10 cellular contexts compared by ENCODE assay signal in genomic region chr10:31129261-31129660, GRCh38.
DNase-seq lines count a peak whose midpoint lies in the region; ATAC-seq and TF ChIP-seq lines count a peak whose summit lies in the region.
"Had no signal": no experiment of that assay in that cellular context is flagged by ENCODE, and none has a peak within 500 bp of the region (broad histone marks: within the 10 kb centered on the region; RNA-seq: fewer than 3 reads in every experiment).

No MANE protein-coding gene starts in this region.

- H3K27me3 Mint-ChIP-seq in WTC11 (ENCODE audit: low read depth): peaks cover 9% of the 10 kb centered on the region; the same call in 1 of the 2 replicates
- H3K27me3 Mint-ChIP-seq: activated T-cell treated with anti-CD3 and anti-CD28 coated beads, Interleukin-2, amount 50 U/mL, for 24 hours had no signal

- H3K79me2 ChIP-seq in Karpas-422 (ENCODE audit: low read length): no peaks in the 10 kb centered on the region
- H3K79me2 ChIP-seq: parathyroid adenoma had no signal

- H3K4me1 ChIP-seq in skeletal muscle satellite cell (ENCODE audit: control insufficient read depth, insufficient read depth, low read length) (peaks cover 29% of the 10 kb centered on the region), Karpas-422 (ENCODE audit: low read length) (peaks cover 9% of the 10 kb centered on the region)
- H3K4me1 ChIP-seq: parathyroid adenoma had no signal

- H3K27me3 ChIP-seq in skeletal muscle satellite cell (ENCODE audit: control insufficient read depth, insufficient read depth, low read length) (no peaks in the 10 kb centered on the region), Karpas-422 (ENCODE audit: low read length) (no peaks in the 10 kb centered on the region)

- TF ChIP-seq CTCF in WTC11 (IDR thresholded peaks at IDR 0.05): no peak

- CTCF ChIA-PET in WTC11 (lab: Charles Lee): interaction anchor here (0.7 kb wide), 1 partner anchor 1773 kb away, joined by 3 read pairs; no protein-coding TSS in a partner anchor

- intact Hi-C loops in left ventricle myocardium superior (cut with micrococcal nuclease): no loop called here

- no peaks in the 10 kb centered on the region for H3K9me3 ChIP-seq in skeletal muscle satellite cell (replicated peaks; ENCODE audit: low read length)
- H3K9me3 ChIP-seq in Karpas-422 (ENCODE audit: low read length): no peaks in the 10 kb centered on the region

- ATAC-seq in WTC11 (peak; percentile 49; the same call in 1 of the 2 replicates), left ventricle myocardium superior (peak; percentile 48), HG02610 (IDR thresholded peaks at IDR 0.05; ENCODE audit: unreplicated experiment) (no peak)

- no peaks in the 10 kb centered on the region for H3K36me3 Mint-ChIP-seq in WTC11

- peak overlapping the region; percentile 50 for H3K9ac ChIP-seq in skeletal muscle satellite cell (ENCODE audit: low read depth, low read length)
- no peak overlapping the region for H3K9ac ChIP-seq in Karpas-422 (ENCODE audit: low read length)
- H3K9ac ChIP-seq: parathyroid adenoma had no signal

- H3K27ac ChIP-seq in Karpas-422 (ENCODE audit: low read length): no peak overlapping the region
- H3K27ac ChIP-seq: parathyroid adenoma had no signal

- DNase-seq in DMS53 (lab: John Stamatoyannopoulos, UW) (peak; percentile 25), DMS53 treated with DMSO at 0.1 percent for 48 hours (lab: John Stamatoyannopoulos, UW; ENCODE audit: unreplicated experiment) (no peak), WTC11 (ENCODE audit: low spot score) (peak; percentile 17), left ventricle myocardium superior (peak; percentile 35), Karpas-422 (no peak)
- no peak for DNase-seq in stimulated activated naive CD4-positive, alpha-beta T cell treated with Interleukin-2 at 50 U/mL for 16 hours (lab: John Stamatoyannopoulos, UW)
- DNase-seq: activated T-cell treated with anti-CD3 and anti-CD28 coated beads, Interleukin-2, amount 50 U/mL, for 24 hours had no signal

- POLR2A ChIA-PET in WTC11 (lab: Charles Lee): interaction anchor here (1.4 kb wide), 1 partner anchor 344 kb away, joined by 4 read pairs; no protein-coding TSS in a partner anchor

- H3K4me2 ChIP-seq in skeletal muscle satellite cell (ENCODE audit: low read length): no peak overlapping the region
- no peak overlapping the region for H3K4me2 ChIP-seq in Karpas-422 (ENCODE audit: low read depth, low read length, poor library complexity, severe bottlenecking)

- H3K27ac Mint-ChIP-seq in WTC11: no peak overlapping the region
- H3K27ac Mint-ChIP-seq: activated T-cell treated with anti-CD3 and anti-CD28 coated beads, Interleukin-2, amount 50 U/mL, for 24 hours had no signal

- peaks cover 21% of the 10 kb centered on the region for H3K4me1 Mint-ChIP-seq in WTC11

- no peaks in the 10 kb centered on the region for H3K9me2 ChIP-seq in Karpas-422 (replicated peaks; ENCODE audit: insufficient read depth, low read length)

- H4K20me1 ChIP-seq in Karpas-422 (ENCODE audit: insufficient read depth, low read depth, low read length): no peaks in the 10 kb centered on the region

- H3K36me3 ChIP-seq in skeletal muscle satellite cell (ENCODE audit: insufficient read depth, low read length) (no peaks in the 10 kb centered on the region), Karpas-422 (ENCODE audit: insufficient read depth, low read length) (no peaks in the 10 kb centered on the region)

- H3K4me3 Mint-ChIP-seq in WTC11: no peak overlapping the region
- H3K4me3 Mint-ChIP-seq: activated T-cell treated with anti-CD3 and anti-CD28 coated beads, Interleukin-2, amount 50 U/mL, for 24 hours had no signal

- no peak overlapping the region for H3K4me3 ChIP-seq in skeletal muscle satellite cell (ENCODE audit: low read length)
- no peak overlapping the region for H3K4me3 ChIP-seq in Karpas-422 (ENCODE audit: low read length)

- no peak overlapping the region for H2AFZ ChIP-seq in Karpas-422 (ENCODE audit: low read length)
- H2AFZ ChIP-seq: parathyroid adenoma had no signal

- H3K9me3 Mint-ChIP-seq in WTC11: peaks cover 4% of the 10 kb centered on the region; the same call in 1 of the 2 replicates
- H3K9me3 Mint-ChIP-seq: activated T-cell treated with anti-CD3 and anti-CD28 coated beads, Interleukin-2, amount 50 U/mL, for 24 hours had no signal

TF ChIP-seq in WTC11, 78 proteins besides CTCF, POLR2A, EP300 and RAD21:
- TF ChIP-seq TP53 (CRISPR knock-in tag; IDR thresholded peaks at IDR 0.05) (no peak), CDX4 (CRISPR knock-in tag; IDR thresholded peaks at IDR 0.05; ENCODE audit: borderline replicate concordance) (no peak), ZSCAN18 (CRISPR knock-in tag; IDR thresholded peaks at IDR 0.05) (no peak), NFE2L1 (CRISPR knock-in tag; IDR thresholded peaks at IDR 0.05) (peak; percentile 95), MAX (CRISPR knock-in tag; IDR thresholded peaks at IDR 0.05) (no peak), EMX1 (CRISPR knock-in tag; IDR thresholded peaks at IDR 0.05) (no peak)
TF ChIP-seq in WTC11: peak in this region for 1.

Comparison
In these comparisons a context has a peak if more than half of its experiments do, and no peak if none do; other contexts are left out.
1. DNase-seq: peak in DMS53 (single experiment), WTC11 (single experiment) and left ventricle myocardium superior (single experiment); none in DMS53 treated with DMSO at 0.1 percent for 48 hours (single experiment), stimulated activated naive CD4-positive, alpha-beta T cell treated with Interleukin-2 at 50 U/mL for 16 hours (single experiment) and Karpas-422 (single experiment).